8 cellular contexts compared by ENCODE assay signal in genomic region chr15:101251830-101252820, GRCh38. TPM values are rescaled to one million over a fixed set of nuclear protein-coding genes. Genes with fewer than 3 reads are reported as not detected.
A peak's percentile ranks its signal among the peaks of the same experiment; 100 is the strongest.
DNase-seq lines count a peak whose midpoint lies in the region; ATAC-seq and TF ChIP-seq lines count a peak whose summit lies in the region.

A gene with protein sequence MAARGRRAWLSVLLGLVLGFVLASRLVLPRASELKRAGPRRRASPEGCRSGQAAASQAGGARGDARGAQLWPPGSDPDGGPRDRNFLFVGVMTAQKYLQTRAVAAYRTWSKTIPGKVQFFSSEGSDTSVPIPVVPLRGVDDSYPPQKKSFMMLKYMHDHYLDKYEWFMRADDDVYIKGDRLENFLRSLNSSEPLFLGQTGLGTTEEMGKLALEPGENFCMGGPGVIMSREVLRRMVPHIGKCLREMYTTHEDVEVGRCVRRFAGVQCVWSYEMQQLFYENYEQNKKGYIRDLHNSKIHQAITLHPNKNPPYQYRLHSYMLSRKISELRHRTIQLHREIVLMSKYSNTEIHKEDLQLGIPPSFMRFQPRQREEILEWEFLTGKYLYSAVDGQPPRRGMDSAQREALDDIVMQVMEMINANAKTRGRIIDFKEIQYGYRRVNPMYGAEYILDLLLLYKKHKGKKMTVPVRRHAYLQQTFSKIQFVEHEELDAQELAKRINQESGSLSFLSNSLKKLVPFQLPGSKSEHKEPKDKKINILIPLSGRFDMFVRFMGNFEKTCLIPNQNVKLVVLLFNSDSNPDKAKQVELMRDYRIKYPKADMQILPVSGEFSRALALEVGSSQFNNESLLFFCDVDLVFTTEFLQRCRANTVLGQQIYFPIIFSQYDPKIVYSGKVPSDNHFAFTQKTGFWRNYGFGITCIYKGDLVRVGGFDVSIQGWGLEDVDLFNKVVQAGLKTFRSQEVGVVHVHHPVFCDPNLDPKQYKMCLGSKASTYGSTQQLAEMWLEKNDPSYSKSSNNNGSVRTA (minus strand): TSS chr15:101252048. CDS start chr15:101251456, 592 bp downstream.

- CTCF ChIA-PET in AG04449 (lab: Yijun Ruan, JAX) = interaction anchor here (1.1 to 11.9 kb wide), 6 partner anchors 9 to 240 kb away, joined by 3 to 278 read pairs (median 10); no protein-coding TSS in a partner anchor

- peaks cover 42% of the 10 kb centered on the region for H3K4me1 Mint-ChIP-seq in chondrocyte (ENCODE audit: low read depth)

- no peaks in the 10 kb centered on the region for H3K9me3 Mint-ChIP-seq in chondrocyte (ENCODE audit: low read depth)

- DNase-seq in AG04449 (ENCODE audit: low read depth, low spot score) (peak; percentile 46), NCI-H345 treated with DMSO at 0.1 percent for 48 hours (lab: John Stamatoyannopoulos, UW; ENCODE audit: unreplicated experiment) (peak; percentile 16), chondrocyte (ENCODE audit: low spot score) (peak; percentile 97), kidney tubule cell (ENCODE audit: low spot score) (peak; percentile 93)
- peak; percentile 75 to 76 for DNase-seq in activated CD4-positive, alpha-beta T cell treated with anti-CD3 and anti-CD28 coated beads for 24 hours (ENCODE audit: low read depth in 2 of 2)
- peak; percentile 60 to 63 for DNase-seq in stimulated activated CD4-positive, alpha-beta T cell treated with anti-CD3 and anti-CD28 coated beads, Interleukin-1b, Interleukin-23, amount 100 ng/mL, for 1 hour (ENCODE audit: low read depth in 2 of 2)

- ATAC-seq in GM18867 (IDR thresholded peaks at IDR 0.05; ENCODE audit: unreplicated experiment) (peak; percentile 72), HG03097 (IDR thresholded peaks at IDR 0.05; ENCODE audit: low FRiP score, unreplicated experiment) (peak; percentile 62)

- peak; percentile 18 for TF ChIP-seq CTCF in AG04449 (IDR thresholded peaks at IDR 0.05; ENCODE audit: insufficient read depth, low read length, missing control alignments)
- TF ChIP-seq CTCF in chondrocyte (IDR thresholded peaks at IDR 0.05) = peak; percentile 68

- POLR2A ChIA-PET in AG04449 (lab: Yijun Ruan, JAX) = interaction anchor here (0.7 to 1.2 kb wide), 17 partner anchors 9 to 255 kb away, joined by 3 to 10 read pairs (median 3); partner anchors contain the start of gene SNRPA1

- peak within 1 kb of the TSS; percentile 88 for H3K4me3 Mint-ChIP-seq in chondrocyte (ENCODE audit: unreplicated experiment)

- no peaks in the 10 kb centered on the region for H3K36me3 Mint-ChIP-seq in chondrocyte (ENCODE audit: low read depth)

- H3K27me3 Mint-ChIP-seq in chondrocyte (ENCODE audit: low read depth) = no peaks in the 10 kb centered on the region

- H3K4me3 ChIP-seq in AG04449 (ENCODE audit: low read depth, low read length) = peak within 1 kb of the TSS; percentile 72

- H3K27ac Mint-ChIP-seq in chondrocyte (ENCODE audit: unreplicated experiment) = peak within 1 kb of the TSS; percentile 85

RNA-seq across cellular contexts. Expression of the gene that starts here (rescaled TPM):
- 41.2 to 60.9 TPM (median 58.5 TPM) in 3 replicates for total RNA-seq in chondrocyte

Comparison
In these comparisons a context has a peak if more than half of its experiments do, and no peak if none do; other contexts are left out.
1. Peak in every context shown above with its lines: DNase-seq, ATAC-seq and H3K4me3 ChIP-seq.
2. DNase-seq: peak in every context shown above with its lines; median percentile 97 in chondrocyte; 93 in kidney tubule cell; 76 in activated CD4-positive, alpha-beta T cell treated with anti-CD3 and anti-CD28 coated beads for 24 hours; 62 in stimulated activated CD4-positive, alpha-beta T cell treated with anti-CD3 and anti-CD28 coated beads, Interleukin-1b, Interleukin-23, amount 100 ng/mL, for 1 hour; 46 in AG04449; 16 in NCI-H345 treated with DMSO at 0.1 percent for 48 hours.